Comparison of ENCODE assay signal across 17 cellular contexts in genomic region chr10:29699621-29700020, GRCh38.
"Had no signal": no experiment of that assay in that cellular context is flagged by ENCODE, and none has a peak within 500 bp of the region (broad histone marks: within the 10 kb centered on the region; RNA-seq: fewer than 3 reads in every experiment).

No MANE protein-coding gene starts in this region.

- H3K27ac ChIP-seq: heart right ventricle, right lobe of liver, upper lobe of right lung, WERI-Rb-1 had no signal

- H3K9me3 ChIP-seq: heart right ventricle, right lobe of liver, upper lobe of right lung had no signal

- H3K9me3 Mint-ChIP-seq: activated CD8-positive, alpha-beta T cell treated with anti-CD3 and anti-CD28 coated beads for 36 hours; activated naive CD8-positive, alpha-beta T cell treated with anti-CD3 and anti-CD28 coated beads, Interleukin-2, amount 10 ng/mL, durations not matched to agents 7 days and 5 days; stimulated activated naive B cell treated with anti-CD40 and anti-IgM and Interleukin-4, amounts not matched to agents 10 μg/mL and 1 μg/mL and 100 μg/mL, for 72 hours had no signal

- ATAC-seq: activated CD8-positive, alpha-beta T cell treated with anti-CD3 and anti-CD28 coated beads for 36 hours; heart right ventricle; left ventricle myocardium superior; right lobe of liver; stimulated activated naive B cell treated with anti-CD40 and anti-IgM and Interleukin-4, amounts not matched to agents 10 μg/mL and 1 μg/mL and 100 μg/mL, for 72 hours; upper lobe of right lung had no signal

- DNase-seq: activated CD4-positive, alpha-beta T cell treated with anti-CD3 and anti-CD28 coated beads for 4 hours; activated CD8-positive, alpha-beta memory T cell treated with anti-CD3 and anti-CD28 coated beads, Interleukin-2, amount 50 U/mL, for 48 hours; activated CD8-positive, alpha-beta T cell treated with anti-CD3 and anti-CD28 coated beads for 36 hours; activated naive CD8-positive, alpha-beta T cell treated with anti-CD3 and anti-CD28 coated beads, Interleukin-2, amount 10 ng/mL, durations not matched to agents 7 days and 5 days; aorta; foreskin melanocyte; heart right ventricle; kidney; left ventricle myocardium superior; midbrain; posterior cingulate gyrus; right lobe of liver; stimulated activated CD4-positive, alpha-beta T cell treated with anti-CD3 and anti-CD28 coated beads, Interleukin-2, amount 100 ng/mL, for 24 hours; stimulated activated naive B cell treated with anti-CD40 and anti-IgM and Interleukin-4, amounts not matched to agents 10 μg/mL and 1 μg/mL and 100 μg/mL, for 72 hours; substantia nigra; upper lobe of right lung; WERI-Rb-1 had no signal

- H3K4me3 Mint-ChIP-seq: activated CD8-positive, alpha-beta T cell treated with anti-CD3 and anti-CD28 coated beads for 36 hours; activated naive CD8-positive, alpha-beta T cell treated with anti-CD3 and anti-CD28 coated beads, Interleukin-2, amount 10 ng/mL, durations not matched to agents 7 days and 5 days; stimulated activated naive B cell treated with anti-CD40 and anti-IgM and Interleukin-4, amounts not matched to agents 10 μg/mL and 1 μg/mL and 100 μg/mL, for 72 hours had no signal

- H3K27me3 ChIP-seq: heart right ventricle, right lobe of liver, upper lobe of right lung had no signal

- H3K36me3 Mint-ChIP-seq: stimulated activated naive B cell treated with anti-CD40 and anti-IgM and Interleukin-4, amounts not matched to agents 10 μg/mL and 1 μg/mL and 100 μg/mL, for 72 hours had no signal

- H3K27ac Mint-ChIP-seq: activated CD8-positive, alpha-beta T cell treated with anti-CD3 and anti-CD28 coated beads for 36 hours; activated naive CD8-positive, alpha-beta T cell treated with anti-CD3 and anti-CD28 coated beads, Interleukin-2, amount 10 ng/mL, durations not matched to agents 7 days and 5 days; stimulated activated naive B cell treated with anti-CD40 and anti-IgM and Interleukin-4, amounts not matched to agents 10 μg/mL and 1 μg/mL and 100 μg/mL, for 72 hours had no signal

- H3K4me3 ChIP-seq: heart right ventricle, right lobe of liver, upper lobe of right lung had no signal

- H3K27me3 Mint-ChIP-seq: activated CD8-positive, alpha-beta T cell treated with anti-CD3 and anti-CD28 coated beads for 36 hours; activated naive CD8-positive, alpha-beta T cell treated with anti-CD3 and anti-CD28 coated beads, Interleukin-2, amount 10 ng/mL, durations not matched to agents 7 days and 5 days; stimulated activated naive B cell treated with anti-CD40 and anti-IgM and Interleukin-4, amounts not matched to agents 10 μg/mL and 1 μg/mL and 100 μg/mL, for 72 hours had no signal

- H3K36me3 ChIP-seq: heart right ventricle, right lobe of liver, upper lobe of right lung, WERI-Rb-1 had no signal
